ENCODE assay signal across 7 cellular contexts in genomic region chr2:113157897-113158753, GRCh38. TPM values are rescaled to one million over a fixed set of nuclear protein-coding genes. Genes with fewer than 3 reads are reported as not detected.
A peak's percentile ranks its signal among the peaks of the same experiment; 100 is the strongest.
DNase-seq lines count a peak whose midpoint lies in the region; ATAC-seq and TF ChIP-seq lines count a peak whose summit lies in the region.

No MANE protein-coding gene starts in this region.

- H3K4me1 ChIP-seq in GM23248 (ENCODE audit: insufficient read depth) = peaks cover 9% of the 10 kb centered on the region
- H3K4me1 ChIP-seq in RWPE2 (ENCODE audit: insufficient read depth, poor library complexity, severe bottlenecking) = peaks cover 22% of the 10 kb centered on the region
- peaks cover 26% of the 10 kb centered on the region for H3K4me1 ChIP-seq in skeletal muscle satellite cell (ENCODE audit: control insufficient read depth, insufficient read depth, low read length)

- H4K20me1 ChIP-seq in GM23248 (ENCODE audit: insufficient read depth) = no peaks in the 10 kb centered on the region

- ATAC-seq in RWPE2 (ENCODE audit: low read depth) (peak; percentile 89), HG03520 (IDR thresholded peaks at IDR 0.05; ENCODE audit: unreplicated experiment) (no peak)

- in situ Hi-C loops in GM23248 (cut with MboI) (no loop called here), ACHN (cut with HindIII; ENCODE audit: low pct_ligation_motif_present, low pct_unique_long_range_greater_than_20kb, low sequenced_read_pairs) (no loop called here)

- H3K9me2 ChIP-seq in GM23248 (ENCODE audit: insufficient read depth) = no peaks in the 10 kb centered on the region

- H3K9ac ChIP-seq in GM23248 (peak overlapping the region; percentile 52), skeletal muscle satellite cell (ENCODE audit: low read depth, low read length) (peak overlapping the region; percentile 73)

- H3K27ac ChIP-seq in GM23248 (peak overlapping the region; percentile 32; the same call in 1 of the 2 replicates), RWPE2 (ENCODE audit: poor library complexity, severe bottlenecking) (peak overlapping the region; percentile 95)

- no peaks in the 10 kb centered on the region for H3K27me3 ChIP-seq in GM23248 (replicated peaks; ENCODE audit: insufficient read depth)
- H3K27me3 ChIP-seq in RWPE2 (ENCODE audit: insufficient read depth, poor library complexity, severe bottlenecking) = no peaks in the 10 kb centered on the region
- H3K27me3 ChIP-seq in skeletal muscle satellite cell (ENCODE audit: control insufficient read depth, insufficient read depth, low read length) = no peaks in the 10 kb centered on the region

- H3K9me3 ChIP-seq in GM23248 (ENCODE audit: low read depth) = no peaks in the 10 kb centered on the region
- H3K9me3 ChIP-seq in RWPE2 (ENCODE audit: severe bottlenecking) = no peaks in the 10 kb centered on the region
- no peaks in the 10 kb centered on the region for H3K9me3 ChIP-seq in skeletal muscle satellite cell (replicated peaks; ENCODE audit: low read length)

- H3K4me3 ChIP-seq in GM23248 (peak overlapping the region; percentile 69), RWPE2 (ENCODE audit: severe bottlenecking) (peak overlapping the region; percentile 54), foreskin fibroblast (ENCODE audit: low read depth in 1 of 2, low read length in 2 of 2) (peak overlapping the region; percentile 56 to 58), skeletal muscle satellite cell (ENCODE audit: low read length) (peak overlapping the region; percentile 75)

- 39 to 40% methylated on average over 10 of the region's 10 CpGs for WGBS in GM23248 (ENCODE audit: low coverage in 1 of 2, low lambda C conversion rate in 2 of 2, missing lambda C conversion rate in 2 of 2), 2 experiments

- 0 out of 2 replicates have a peak, but pooled peaks cover 11% of the 10 kb centered on the region for H3F3A ChIP-seq in GM23248 (ENCODE audit: insufficient read depth)

- H3K4me2 ChIP-seq in GM23248 (ENCODE audit: unreplicated experiment) (peak overlapping the region; percentile 37), skeletal muscle satellite cell (ENCODE audit: low read length) (peak overlapping the region; percentile 94)

- peak overlapping the region; percentile 90 for H2AFZ ChIP-seq in GM23248

- no peak for TF ChIP-seq CTCF in RWPE2 (IDR thresholded peaks at IDR 0.05; ENCODE audit: poor library complexity, severe bottlenecking)
- TF ChIP-seq CTCF in foreskin fibroblast (IDR thresholded peaks at IDR 0.05; ENCODE audit: low read depth, low read length) = no peak

- H3K79me2 ChIP-seq in GM23248 (ENCODE audit: insufficient read depth) = no peaks in the 10 kb centered on the region

- DNase-seq in GM23248 (peak; percentile 85), RWPE2 (ENCODE audit: low spot score) (no peak), foreskin fibroblast (peak; percentile 49 to 65), NOMO-1 (lab: John Stamatoyannopoulos, UW; ENCODE audit: unreplicated experiment in 2 of 2) (no peak), ACHN (no peak)

- H3K36me3 ChIP-seq in GM23248 (ENCODE audit: low read depth) = no peaks in the 10 kb centered on the region
- no peaks in the 10 kb centered on the region for H3K36me3 ChIP-seq in RWPE2 (ENCODE audit: low read depth)
- no peaks in the 10 kb centered on the region for H3K36me3 ChIP-seq in skeletal muscle satellite cell (ENCODE audit: insufficient read depth, low read length)

RNA-seq across cellular contexts. Expression of gene PSD4, which starts 15.6 kb away (rescaled TPM):
- 2.8 and 6.1 TPM in 2 replicates for total RNA-seq in GM23248 (2014; rRNA removed; shearing (Covaris generic))
- polyA plus RNA-seq in GM23248 (2016; fragmentation: Nextera tagmentation; extraction: Ambion mirVana) = 0.63 and 1.1 TPM in 2 replicates
- 1.0 and 2.8 TPM in 2 replicates for total RNA-seq in skeletal muscle satellite cell (2012; rRNA removed)

RNA-seq across cellular contexts. Expression of gene IL1RN, which starts 30.7 kb away (rescaled TPM):
- total RNA-seq in GM23248 (2014; rRNA removed; shearing (Covaris generic)) = 2.4 TPM in 1 of 2 replicates, not detected in the other
- polyA plus RNA-seq in GM23248 (2016; fragmentation: Nextera tagmentation; extraction: Ambion mirVana) = 0.14 TPM in 1 of 2 replicates, not detected in the other
- 0.25 TPM in 1 of 2 replicates, not detected in the other for total RNA-seq in skeletal muscle satellite cell (2012; rRNA removed)

Comparison
In these comparisons a context has a peak if more than half of its experiments do, and no peak if none do; other contexts are left out.
1. DNase-seq: peak in GM23248 (single experiment) and foreskin fibroblast (2 of 2); none in RWPE2 (single experiment), NOMO-1 (0 of 2) and ACHN (single experiment).
2. Peak in every context shown above with its lines, with median percentiles within 50 percentile points of each other: H3K4me3 ChIP-seq.